In the genomic region with DNA sequence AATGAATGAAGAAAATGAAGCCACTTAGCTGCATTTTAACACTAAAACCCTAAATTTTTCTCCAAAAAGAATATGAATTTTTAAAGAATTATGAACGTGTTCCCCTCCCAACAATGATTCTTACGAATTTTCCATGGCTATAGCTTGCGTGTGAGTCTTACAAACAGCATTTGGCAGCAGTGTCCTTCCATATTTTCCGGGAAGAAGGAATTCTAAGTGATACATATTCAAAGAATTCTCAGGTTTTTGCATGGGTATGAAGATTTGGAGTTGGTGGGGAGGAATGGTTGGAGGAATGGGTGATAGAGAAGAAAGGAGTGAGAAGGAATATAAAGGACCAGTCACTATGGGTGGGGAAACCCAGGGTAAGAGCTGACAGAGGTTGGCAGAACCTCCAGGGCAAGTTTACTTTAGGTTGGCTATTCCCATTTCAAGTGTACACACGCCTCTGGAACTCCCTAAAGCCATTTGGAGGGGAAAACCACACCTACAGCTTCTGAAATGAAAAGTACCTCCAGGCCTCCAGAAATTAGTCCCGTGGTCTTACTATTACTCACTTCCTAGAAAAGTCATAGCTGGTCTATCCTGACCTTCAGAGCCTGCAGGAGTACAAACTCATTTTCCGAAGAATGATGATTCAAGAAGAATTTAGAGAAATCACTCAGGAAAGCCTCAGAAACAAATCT, we compare ENCODE assay signal across 11 cellular contexts.
DNase-seq lines count a peak whose midpoint lies in the region; ATAC-seq, FAIRE-seq and TF ChIP-seq lines count a peak whose summit lies in the region.
"Had no signal": no experiment of that assay in that cellular context is flagged by ENCODE, and none has a peak within 500 bp of the region (broad histone marks: within the 10 kb centered on the region; RNA-seq: fewer than 3 reads in every experiment).

No MANE protein-coding gene starts in this region.

- WGBS in body of pancreas, 2 donors, result 64 to 66% methylated on average over 7 of the region's 7 CpGs

- TF ChIP-seq CTCF in RWPE1 (conservative IDR thresholded peaks at IDR 0.05; ENCODE audit: low read depth), result no peak
- no peak for TF ChIP-seq CTCF in fibroblast of mammary gland (conservative IDR thresholded peaks at IDR 0.05; ENCODE audit: control insufficient read depth, insufficient read depth, low read depth, low read length)
- TF ChIP-seq CTCF in vagina (IDR thresholded peaks at IDR 0.05), result no peak
- TF ChIP-seq CTCF in body of pancreas (IDR thresholded peaks at IDR 0.05), result no peak

- no peaks in the 10 kb centered on the region for H3K36me3 ChIP-seq in vagina
- no peaks in the 10 kb centered on the region for H3K36me3 ChIP-seq in body of pancreas (replicated peaks in 1 of 2; ENCODE audit: insufficient read depth in 1 of 2, low read depth in 2 of 2)

- H3K4me3 Mint-ChIP-seq in activated naive CD4-positive, alpha-beta T cell treated with anti-CD3 and anti-CD28 coated beads, Interleukin-2, amount 10 ng/mL, durations not matched to agents 7 days and 5 days, result no peak overlapping the region
- H3K4me3 Mint-ChIP-seq: CD4-positive, alpha-beta memory T cell; memory B cell had no signal

- peak overlapping the region in 1 of 2 donors; percentile 75 for H3K27ac Mint-ChIP-seq in activated naive CD4-positive, alpha-beta T cell treated with anti-CD3 and anti-CD28 coated beads, Interleukin-2, amount 50 U/mL, for 72 hours
- H3K27ac Mint-ChIP-seq in activated naive CD4-positive, alpha-beta T cell treated with anti-CD3 and anti-CD28 coated beads, Interleukin-2, amount 10 ng/mL, durations not matched to agents 7 days and 5 days, result no peak overlapping the region
- H3K27ac Mint-ChIP-seq: CD4-positive, alpha-beta memory T cell; memory B cell had no signal

- H3K27me3 Mint-ChIP-seq in activated naive CD4-positive, alpha-beta T cell treated with anti-CD3 and anti-CD28 coated beads, Interleukin-2, amount 10 ng/mL, durations not matched to agents 7 days and 5 days, result no peaks in the 10 kb centered on the region
- H3K27me3 Mint-ChIP-seq: memory B cell had no signal

- CTCF ChIA-PET in activated naive CD4-positive, alpha-beta T cell treated with anti-CD3 and anti-CD28 coated beads, Interleukin-2, amount 10 ng/mL, durations not matched to agents 7 days and 5 days (lab: Charles Lee), result no interaction called here
- CTCF ChIA-PET in RWPE1 (lab: Yijun Ruan, JAX), result no interaction called here

- peak; percentile 92 to 94 for ATAC-seq in activated naive CD4-positive, alpha-beta T cell treated with anti-CD3 and anti-CD28 coated beads, Interleukin-2, amount 50 U/mL, for 72 hours
- ATAC-seq in body of pancreas, result no peak
- no peak for ATAC-seq in GM19023 (IDR thresholded peaks at IDR 0.05; ENCODE audit: unreplicated experiment)

- H3K9me3 Mint-ChIP-seq in activated naive CD4-positive, alpha-beta T cell treated with anti-CD3 and anti-CD28 coated beads, Interleukin-2, amount 50 U/mL, for 72 hours, result peaks cover 3 to 11% of the 10 kb centered on the region in 2 donors
- H3K9me3 Mint-ChIP-seq in activated naive CD4-positive, alpha-beta T cell treated with anti-CD3 and anti-CD28 coated beads, Interleukin-2, amount 10 ng/mL, durations not matched to agents 7 days and 5 days, result peaks cover 10% of the 10 kb centered on the region
- H3K9me3 Mint-ChIP-seq: memory B cell had no signal

- POLR2A ChIA-PET in RWPE1 (lab: Yijun Ruan, JAX; ENCODE audit: low non-redundant PET), result interaction anchor here (0.5 kb wide), 1 partner anchor 109 kb away, joined by 3 read pairs; no protein-coding TSS in a partner anchor

- H3K36me3 Mint-ChIP-seq in activated naive CD4-positive, alpha-beta T cell treated with anti-CD3 and anti-CD28 coated beads, Interleukin-2, amount 50 U/mL, for 72 hours, result peaks cover 4 to 28% of the 10 kb centered on the region in 2 donors
- no peaks in the 10 kb centered on the region for H3K36me3 Mint-ChIP-seq in activated naive CD4-positive, alpha-beta T cell treated with anti-CD3 and anti-CD28 coated beads, Interleukin-2, amount 10 ng/mL, durations not matched to agents 7 days and 5 days
- H3K36me3 Mint-ChIP-seq: CD4-positive, alpha-beta memory T cell; memory B cell had no signal

- no peaks in the 10 kb centered on the region for H3K4me1 ChIP-seq in vagina
- H3K4me1 ChIP-seq in body of pancreas, result no peaks in the 10 kb centered on the region

- intact Hi-C loops in vagina (cut with DNase I), result loop anchor here (5.0 kb wide), 1 partner anchor 114 kb away; no protein-coding TSS in a partner anchor
- intact Hi-C loops in body of pancreas (cut with DNase I), result no loop called here

- H3K4me3 ChIP-seq in fibroblast of mammary gland (ENCODE audit: control insufficient read depth, low read depth, low read length), result no peak overlapping the region
- H3K4me3 ChIP-seq in vagina, result no peak overlapping the region
- H3K4me3 ChIP-seq in body of pancreas, result no peak overlapping the region

- peak in 1 of 2 donors; percentile 4 for DNase-seq in activated naive CD4-positive, alpha-beta T cell treated with anti-CD3 and anti-CD28 coated beads, Interleukin-2, amount 50 U/mL, for 72 hours (ENCODE audit: low spot score in 2 of 2)
- no peak for DNase-seq in activated naive CD4-positive, alpha-beta T cell treated with anti-CD3 and anti-CD28 coated beads, Interleukin-2, amount 10 ng/mL, durations not matched to agents 7 days and 5 days
- DNase-seq in RWPE1 (ENCODE audit: low spot score) (peak; percentile 68), fibroblast of mammary gland (ENCODE audit: low read depth) (peak; percentile 93), vagina (ENCODE audit: extremely low spot score in 2 of 2) (no peak), urothelium cell line (ENCODE audit: low spot score) (no peak), body of pancreas (no peak)
- DNase-seq: CD4-positive, alpha-beta memory T cell had no signal

- no peak for TF ChIP-seq POLR2A in vagina (IDR thresholded peaks at IDR 0.05)
- no peak for TF ChIP-seq POLR2A in body of pancreas (IDR thresholded peaks at IDR 0.05)

- H3K4me1 Mint-ChIP-seq in activated naive CD4-positive, alpha-beta T cell treated with anti-CD3 and anti-CD28 coated beads, Interleukin-2, amount 10 ng/mL, durations not matched to agents 7 days and 5 days, result no peaks in the 10 kb centered on the region
- H3K4me1 Mint-ChIP-seq: CD4-positive, alpha-beta memory T cell; memory B cell had no signal

- H3K27ac ChIP-seq in RWPE1 (no peak overlapping the region), vagina (peak overlapping the region; percentile 55), body of pancreas (no peak overlapping the region)

- FAIRE-seq in urothelium cell line (lab: Jason Lieb, UNC), result no peak
- FAIRE-seq: colon had no signal

- H3K9me3 ChIP-seq in vagina (no peaks in the 10 kb centered on the region), body of pancreas (no peaks in the 10 kb centered on the region)

- H3K27me3 ChIP-seq in vagina, result no peaks in the 10 kb centered on the region
- no peaks in the 10 kb centered on the region for H3K27me3 ChIP-seq in body of pancreas

Comparison
In these comparisons a context has a peak if more than half of its experiments do, and no peak if none do; other contexts are left out.
1. ATAC-seq: peak in activated naive CD4-positive, alpha-beta T cell treated with anti-CD3 and anti-CD28 coated beads, Interleukin-2, amount 50 U/mL, for 72 hours (2 of 2); none in body of pancreas (single experiment) and GM19023 (single experiment).
2. DNase-seq: peak in RWPE1 (single experiment) and fibroblast of mammary gland (single experiment); none in activated naive CD4-positive, alpha-beta T cell treated with anti-CD3 and anti-CD28 coated beads, Interleukin-2, amount 10 ng/mL, durations not matched to agents 7 days and 5 days (single experiment), vagina (0 of 2), urothelium cell line (single experiment) and body of pancreas (0 of 4).